2 cellular contexts compared by ENCODE assay signal in genomic region chr18:35459997-35460396, GRCh38.
TF ChIP-seq lines count a peak whose summit lies in the region.

No MANE protein-coding gene starts in this region.

TF ChIP-seq in A549, 52 proteins besides CTCF, POLR2A, EP300 and RAD21 (continued from another document):
- TF ChIP-seq MYC (IDR thresholded peaks at IDR 0.05; ENCODE audit: borderline replicate concordance, low read length) (no peak), ZSCAN20 (CRISPR knock-in tag; IDR thresholded peaks at IDR 0.05) (no peak), JUNB (IDR thresholded peaks at IDR 0.05) (no peak), EHF (CRISPR knock-in tag; IDR thresholded peaks at IDR 0.05) (no peak), EHMT2 (IDR thresholded peaks at IDR 0.05; ENCODE audit: low read depth) (no peak), RFX5 (IDR thresholded peaks at IDR 0.05) (no peak), JUN (IDR thresholded peaks at IDR 0.05) (no peak), FOSL2 (IDR thresholded peaks at IDR 0.05) (no peak), FOSL2 (CRISPR knock-in tag; IDR thresholded peaks at IDR 0.05) (no peak), CEBPB (IDR thresholded peaks at IDR 0.05) (no peak), ZNF302 (CRISPR knock-in tag; IDR thresholded peaks at IDR 0.05) (no peak), NFE2L2 (conservative IDR thresholded peaks at IDR 0.05; ENCODE audit: low read length) (no peak), HOXB5 (CRISPR knock-in tag; IDR thresholded peaks at IDR 0.05) (no peak), TP53 (CRISPR knock-in tag; IDR thresholded peaks at IDR 0.05) (no peak)
- TF ChIP-seq, protein P1, sequence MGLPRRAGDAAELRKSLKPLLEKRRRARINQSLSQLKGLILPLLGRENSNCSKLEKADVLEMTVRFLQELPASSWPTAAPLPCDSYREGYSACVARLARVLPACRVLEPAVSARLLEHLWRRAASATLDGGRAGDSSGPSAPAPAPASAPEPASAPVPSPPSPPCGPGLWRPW (IDR thresholded peaks at IDR 0.05) = no peak
- TF ChIP-seq, protein P2, sequence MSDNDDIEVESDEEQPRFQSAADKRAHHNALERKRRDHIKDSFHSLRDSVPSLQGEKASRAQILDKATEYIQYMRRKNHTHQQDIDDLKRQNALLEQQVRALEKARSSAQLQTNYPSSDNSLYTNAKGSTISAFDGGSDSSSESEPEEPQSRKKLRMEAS (IDR thresholded peaks at IDR 0.05) = no peak
- TF ChIP-seq, protein P3, sequence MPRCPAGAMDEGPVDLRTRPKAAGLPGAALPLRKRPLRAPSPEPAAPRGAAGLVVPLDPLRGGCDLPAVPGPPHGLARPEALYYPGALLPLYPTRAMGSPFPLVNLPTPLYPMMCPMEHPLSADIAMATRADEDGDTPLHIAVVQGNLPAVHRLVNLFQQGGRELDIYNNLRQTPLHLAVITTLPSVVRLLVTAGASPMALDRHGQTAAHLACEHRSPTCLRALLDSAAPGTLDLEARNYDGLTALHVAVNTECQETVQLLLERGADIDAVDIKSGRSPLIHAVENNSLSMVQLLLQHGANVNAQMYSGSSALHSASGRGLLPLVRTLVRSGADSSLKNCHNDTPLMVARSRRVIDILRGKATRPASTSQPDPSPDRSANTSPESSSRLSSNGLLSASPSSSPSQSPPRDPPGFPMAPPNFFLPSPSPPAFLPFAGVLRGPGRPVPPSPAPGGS (IDR thresholded peaks at IDR 0.05) = no peak
- TF ChIP-seq, protein P4, sequence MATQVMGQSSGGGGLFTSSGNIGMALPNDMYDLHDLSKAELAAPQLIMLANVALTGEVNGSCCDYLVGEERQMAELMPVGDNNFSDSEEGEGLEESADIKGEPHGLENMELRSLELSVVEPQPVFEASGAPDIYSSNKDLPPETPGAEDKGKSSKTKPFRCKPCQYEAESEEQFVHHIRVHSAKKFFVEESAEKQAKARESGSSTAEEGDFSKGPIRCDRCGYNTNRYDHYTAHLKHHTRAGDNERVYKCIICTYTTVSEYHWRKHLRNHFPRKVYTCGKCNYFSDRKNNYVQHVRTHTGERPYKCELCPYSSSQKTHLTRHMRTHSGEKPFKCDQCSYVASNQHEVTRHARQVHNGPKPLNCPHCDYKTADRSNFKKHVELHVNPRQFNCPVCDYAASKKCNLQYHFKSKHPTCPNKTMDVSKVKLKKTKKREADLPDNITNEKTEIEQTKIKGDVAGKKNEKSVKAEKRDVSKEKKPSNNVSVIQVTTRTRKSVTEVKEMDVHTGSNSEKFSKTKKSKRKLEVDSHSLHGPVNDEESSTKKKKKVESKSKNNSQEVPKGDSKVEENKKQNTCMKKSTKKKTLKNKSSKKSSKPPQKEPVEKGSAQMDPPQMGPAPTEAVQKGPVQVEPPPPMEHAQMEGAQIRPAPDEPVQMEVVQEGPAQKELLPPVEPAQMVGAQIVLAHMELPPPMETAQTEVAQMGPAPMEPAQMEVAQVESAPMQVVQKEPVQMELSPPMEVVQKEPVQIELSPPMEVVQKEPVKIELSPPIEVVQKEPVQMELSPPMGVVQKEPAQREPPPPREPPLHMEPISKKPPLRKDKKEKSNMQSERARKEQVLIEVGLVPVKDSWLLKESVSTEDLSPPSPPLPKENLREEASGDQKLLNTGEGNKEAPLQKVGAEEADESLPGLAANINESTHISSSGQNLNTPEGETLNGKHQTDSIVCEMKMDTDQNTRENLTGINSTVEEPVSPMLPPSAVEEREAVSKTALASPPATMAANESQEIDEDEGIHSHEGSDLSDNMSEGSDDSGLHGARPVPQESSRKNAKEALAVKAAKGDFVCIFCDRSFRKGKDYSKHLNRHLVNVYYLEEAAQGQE (IDR thresholded peaks at IDR 0.05) = no peak

TF ChIP-seq in IMR-90, 13 proteins besides CTCF, POLR2A, EP300 and RAD21:
- TF ChIP-seq NFE2L2 (IDR thresholded peaks at IDR 0.05; ENCODE audit: low read depth, low read length) = no peak
